ENCODE assay signal across 16 cellular contexts in genomic region chr21:33549848-33550771, GRCh38. TPM values are rescaled to one million over a fixed set of nuclear protein-coding genes. Genes with fewer than 3 reads are reported as not detected.
DNase-seq lines count a peak whose midpoint lies in the region; ATAC-seq, FAIRE-seq and TF ChIP-seq lines count a peak whose summit lies in the region.
"Had no signal": no experiment of that assay in that cellular context is flagged by ENCODE, and none has a peak within 500 bp of the region (broad histone marks: within the 10 kb centered on the region; RNA-seq: fewer than 3 reads in every experiment).

No MANE protein-coding gene starts in this region.

- H3K27ac Mint-ChIP-seq in CD4-positive, alpha-beta T cell: peak overlapping the region; percentile 3
- H3K27ac Mint-ChIP-seq in CD8-positive, alpha-beta T cell: no peak overlapping the region
- peak overlapping the region in 2 of 9 donors; percentile 28 to 39 for H3K27ac Mint-ChIP-seq in naive thymus-derived CD4-positive, alpha-beta T cell

- H3K9me3 Mint-ChIP-seq in CD4-positive, alpha-beta T cell: no peaks in the 10 kb centered on the region
- H3K9me3 Mint-ChIP-seq in CD8-positive, alpha-beta T cell: no peaks in the 10 kb centered on the region
- peaks cover 0 to 3% (median 0%) of the 10 kb centered on the region in 11 donors for H3K9me3 Mint-ChIP-seq in naive thymus-derived CD4-positive, alpha-beta T cell

- H3K4me2 ChIP-seq in K562 (ENCODE audit: insufficient read depth, low read length) (no peak overlapping the region), mammary epithelial cell (ENCODE audit: insufficient read depth, low read depth, low read length) (no peak overlapping the region)

- H3K4me1 ChIP-seq in CD8-positive, alpha-beta T cell (ENCODE audit: insufficient read depth, low read length): peaks cover 18% of the 10 kb centered on the region
- peaks cover 5 to 9% of the 10 kb centered on the region in 2 experiments; a peak in 3 of 5 replicates for H3K4me1 ChIP-seq in K562 (replicated peaks in 1 of 2; ENCODE audit: control insufficient read depth in 2 of 2, insufficient read depth in 2 of 2, low read length in 2 of 2)
- peaks cover 9% of the 10 kb centered on the region in 2 donors for H3K4me1 ChIP-seq in naive thymus-derived CD4-positive, alpha-beta T cell (ENCODE audit: control insufficient read depth in 2 of 2, insufficient read depth in 2 of 2, low read length in 2 of 2)
- peaks cover 3% of the 10 kb centered on the region for H3K4me1 ChIP-seq in mammary epithelial cell (ENCODE audit: insufficient read depth, low read length)

- H3K9ac ChIP-seq in K562 (ENCODE audit: insufficient read depth in 1 of 2, low read depth in 2 of 2, low read length in 2 of 2) (no peak overlapping the region), mammary epithelial cell (ENCODE audit: insufficient read depth, low read length) (no peak overlapping the region)

- in situ Hi-C loops in K562 (cut with MboI) (no loop called here), mammary epithelial cell (cut with MboI; ENCODE audit: low sequenced_read_pairs in 2 of 2) (no loop called here)

- H3K79me2 ChIP-seq in K562 (ENCODE audit: control insufficient read depth, insufficient read depth, low read length) (peaks cover 99% of the 10 kb centered on the region), mammary epithelial cell (ENCODE audit: insufficient read depth, low read length) (peaks cover 98% of the 10 kb centered on the region)

- dilution Hi-C loops in mammary epithelial cell (cut with HindIII; ENCODE audit: low sequenced_read_pairs): no loop called here

- H2AFZ ChIP-seq in K562 (ENCODE audit: low read depth, low read length) (no peak overlapping the region), mammary epithelial cell (ENCODE audit: low read depth, low read length) (no peak overlapping the region)

- H3K4me3 ChIP-seq in CD8-positive, alpha-beta T cell (ENCODE audit: low read depth, low read length): no peak overlapping the region
- H3K4me3 ChIP-seq in K562 (no peak overlapping the region), mammary epithelial cell (replicated peaks in 1 of 3; ENCODE audit: insufficient read depth in 1 of 3, low read depth in 2 of 3, low read length in 3 of 3) (no peak overlapping the region)
- no peak overlapping the region for H3K4me3 ChIP-seq in naive thymus-derived CD4-positive, alpha-beta T cell (ENCODE audit: low read length)
- H3K4me3 ChIP-seq: SJCRH30 had no signal

- no peak for FAIRE-seq in K562 (lab: Jason Lieb, UNC)
- FAIRE-seq in frontal cortex (lab: Jason Lieb, UNC): no peak
- FAIRE-seq: H54 had no signal

- H3K27me3 Mint-ChIP-seq in CD4-positive, alpha-beta T cell: no peaks in the 10 kb centered on the region
- H3K27me3 Mint-ChIP-seq in CD8-positive, alpha-beta T cell (ENCODE audit: low read depth): no peaks in the 10 kb centered on the region
- H3K27me3 Mint-ChIP-seq in naive thymus-derived CD4-positive, alpha-beta T cell: no peaks in the 10 kb centered on the region

- ATAC-seq in CD4-positive, alpha-beta T cell (ENCODE audit: poor library complexity): peak; percentile 10
- ATAC-seq in CD8-positive, alpha-beta T cell: peak; percentile 6
- ATAC-seq in K562: no peak
- peak; percentile 14 for ATAC-seq in naive thymus-derived CD4-positive, alpha-beta T cell

- H3K27me3 ChIP-seq in CD4-positive, alpha-beta T cell (ENCODE audit: control insufficient read depth, insufficient read depth, low read length): no peaks in the 10 kb centered on the region
- no peaks in the 10 kb centered on the region for H3K27me3 ChIP-seq in CD8-positive, alpha-beta T cell (ENCODE audit: insufficient read depth, low read length)
- H3K27me3 ChIP-seq in K562 (ENCODE audit: control insufficient read depth in 2 of 2, insufficient read depth in 2 of 2, low read length in 2 of 2) (no peaks in the 10 kb centered on the region), mammary epithelial cell (ENCODE audit: insufficient read depth, low read length) (no peaks in the 10 kb centered on the region)
- no peaks in the 10 kb centered on the region for H3K27me3 ChIP-seq in naive thymus-derived CD4-positive, alpha-beta T cell (ENCODE audit: control insufficient read depth in 2 of 2, insufficient read depth in 2 of 2, low read length in 2 of 2)
- H3K27me3 ChIP-seq: SJCRH30 had no signal

- H3K36me3 Mint-ChIP-seq in CD4-positive, alpha-beta T cell (ENCODE audit: low read depth): peaks cover 92% of the 10 kb centered on the region
- H3K36me3 Mint-ChIP-seq in CD8-positive, alpha-beta T cell: peaks cover 73% of the 10 kb centered on the region
- H3K36me3 Mint-ChIP-seq in naive thymus-derived CD4-positive, alpha-beta T cell: peaks cover 13 to 53% (median 33%) of the 10 kb centered on the region in 5 donors

- POLR2A ChIA-PET in CD4-positive, alpha-beta T cell (lab: Charles Lee): no interaction called here
- POLR2A ChIA-PET in CD8-positive, alpha-beta T cell (lab: Charles Lee): interaction anchor here (2.3 kb wide), 1 partner anchor 8 kb away, joined by 10 read pairs; the partner anchor contains the start of genes GART and SON
- POLR2A ChIA-PET in K562 (lab: Yijun Ruan, JAX): interaction anchor here (0.6 to 10.6 kb wide), 5 partner anchors 6 to 421 kb away, joined by 3 to 130 read pairs (median 5); partner anchors contain the start of genes GART and SON
- POLR2A ChIA-PET in naive thymus-derived CD4-positive, alpha-beta T cell (lab: Charles Lee): interaction anchor here (0.6 to 7.3 kb wide), 2 partner anchors 6 to 798 kb away, joined by 3 to 69 read pairs; partner anchors contain the start of genes GART and SON

- DNase-seq in CD4-positive, alpha-beta T cell: no peak
- DNase-seq in CD8-positive, alpha-beta T cell: no peak
- no peak for DNase-seq in K562 (ENCODE audit: extremely low read depth in 1 of 4, low spot score in 3 of 4)
- DNase-seq in naive thymus-derived CD4-positive, alpha-beta T cell: no peak
- DNase-seq in mammary epithelial cell: no peak
- no peak for DNase-seq in frontal cortex (ENCODE audit: low spot score in 2 of 2)
- DNase-seq in GOT3 (lab: John Stamatoyannopoulos, UW): no peak
- DNase-seq: DMS 273 treated with DMSO at 0.1 percent for 48 hours, MM.1S, NCI-H1105 treated with DMSO at 0.1 percent for 48 hours, NCI-H187 treated with DMSO at 0.1 percent for 48 hours, NCI-H2171, NCI-H510A, NCI-H82, SJCRH30 had no signal

- no peak overlapping the region for H3K4me3 Mint-ChIP-seq in CD4-positive, alpha-beta T cell
- no peak overlapping the region for H3K4me3 Mint-ChIP-seq in CD8-positive, alpha-beta T cell
- H3K4me3 Mint-ChIP-seq in naive thymus-derived CD4-positive, alpha-beta T cell: no peak overlapping the region

- H3K4me1 Mint-ChIP-seq in CD4-positive, alpha-beta T cell (ENCODE audit: low read depth): peaks cover 50% of the 10 kb centered on the region
- H3K4me1 Mint-ChIP-seq in CD8-positive, alpha-beta T cell (ENCODE audit: low read depth): peaks cover 61% of the 10 kb centered on the region
- H3K4me1 Mint-ChIP-seq in naive thymus-derived CD4-positive, alpha-beta T cell: peaks cover 33 to 67% (median 49%) of the 10 kb centered on the region in 7 donors

- WGBS in K562 (ENCODE audit: insufficient coverage, low coverage, missing lambda C conversion rate): over 99% methylated on average over 19 of the region's 19 CpGs
- 100% methylated on average over 14 of the region's 19 CpGs for WGBS in mammary epithelial cell (ENCODE audit: low coverage, missing lambda C conversion rate)

- BruUV-seq in K562 (replicated peaks; lab: Mats Ljungman, UMichigan) (TSS peak; percentile 14), mammary epithelial cell (replicated peaks; lab: Mats Ljungman, UMichigan) (no TSS peak)

- CTCF ChIA-PET in CD4-positive, alpha-beta T cell (lab: Charles Lee): no interaction called here
- CTCF ChIA-PET in CD8-positive, alpha-beta T cell (lab: Charles Lee): no interaction called here
- CTCF ChIA-PET in K562 (lab: Yijun Ruan, JAX; ENCODE audit: low intra/inter-chr PET ratio) (no interaction called here), mammary epithelial cell (lab: Charles Lee; ENCODE audit: low non-redundant PET) (no interaction called here)
- CTCF ChIA-PET in naive thymus-derived CD4-positive, alpha-beta T cell (lab: Charles Lee): interaction anchor here (0.5 kb wide), 1 partner anchor 103 kb away, joined by 3 read pairs; no protein-coding TSS in a partner anchor

- no peak for TF ChIP-seq POLR2A in K562 (conservative IDR thresholded peaks at IDR 0.05)

- H3K9me3 ChIP-seq in CD4-positive, alpha-beta T cell (ENCODE audit: control insufficient read depth, low read length): no peaks in the 10 kb centered on the region
- no peaks in the 10 kb centered on the region for H3K9me3 ChIP-seq in CD8-positive, alpha-beta T cell (ENCODE audit: low read length)
- peaks cover 31% of the 10 kb centered on the region for H3K9me3 ChIP-seq in K562 (replicated peaks; ENCODE audit: control insufficient read depth, insufficient read depth, low read depth, low read length)
- H3K9me3 ChIP-seq in naive thymus-derived CD4-positive, alpha-beta T cell (ENCODE audit: control insufficient read depth in 2 of 3, low read length in 3 of 3): no peaks in the 10 kb centered on the region
- H3K9me3 ChIP-seq in mammary epithelial cell (replicated peaks; ENCODE audit: insufficient read depth, low read length): no peaks in the 10 kb centered on the region
- H3K9me3 ChIP-seq: SJCRH30 had no signal

- no peak overlapping the region for H3K27ac ChIP-seq in CD4-positive, alpha-beta T cell (ENCODE audit: low read depth, low read length)
- H3K27ac ChIP-seq in CD8-positive, alpha-beta T cell (ENCODE audit: low read depth, low read length): no peak overlapping the region
- no peak overlapping the region for H3K27ac ChIP-seq in K562 (ENCODE audit: extremely low read depth, low read depth, low read length)
- H3K27ac ChIP-seq in naive thymus-derived CD4-positive, alpha-beta T cell (ENCODE audit: low read depth, low read length): no peak overlapping the region
- no peak overlapping the region for H3K27ac ChIP-seq in mammary epithelial cell (ENCODE audit: insufficient read depth, low read depth, low read length)
- H3K27ac ChIP-seq: SJCRH30 had no signal

- no peak for TF ChIP-seq EP300 in K562 (IDR thresholded peaks at IDR 0.05; ENCODE audit: low read length)

- peaks cover 61% of the 10 kb centered on the region for H3K36me3 ChIP-seq in CD8-positive, alpha-beta T cell (ENCODE audit: insufficient read depth, low read length)
- peaks cover 94% of the 10 kb centered on the region for H3K36me3 ChIP-seq in K562 (ENCODE audit: control insufficient read depth, insufficient read depth, low read length)
- peaks cover 38 to 73% (median 41%) of the 10 kb centered on the region in 3 experiments for H3K36me3 ChIP-seq in naive thymus-derived CD4-positive, alpha-beta T cell (ENCODE audit: control insufficient read depth in 2 of 3, insufficient read depth in 3 of 3, low read length in 3 of 3)
- H3K36me3 ChIP-seq in mammary epithelial cell (ENCODE audit: insufficient read depth, low read length): peaks cover 49% of the 10 kb centered on the region

- H4K20me1 ChIP-seq in K562 (replicated peaks; ENCODE audit: control insufficient read depth, insufficient read depth, low read length) (peaks cover 4% of the 10 kb centered on the region; the same call in 1 of the 2 replicates), mammary epithelial cell (ENCODE audit: insufficient read depth, low read length) (peaks cover 16% of the 10 kb centered on the region)

- no peak for TF ChIP-seq CTCF in CD4-positive, alpha-beta T cell (IDR thresholded peaks at IDR 0.05)
- no peak for TF ChIP-seq CTCF in CD8-positive, alpha-beta T cell (IDR thresholded peaks at IDR 0.05)
- TF ChIP-seq CTCF in K562 (IDR thresholded peaks at IDR 0.05 in 2 of 3, conservative IDR thresholded peaks at IDR 0.05 in 1 of 3; ENCODE audit: insufficient read depth in 2 of 3, low read depth in 1 of 3, low read length in 3 of 3) (no peak), mammary epithelial cell (conservative IDR thresholded peaks at IDR 0.05 in 1 of 2, IDR thresholded peaks at IDR 0.05 in 1 of 2; ENCODE audit: extremely low read depth in 1 of 2, insufficient read depth in 1 of 2, low read depth in 1 of 2, low read length in 2 of 2) (no peak)

- intact Hi-C loops in CD4-positive, alpha-beta T cell (cut with DNase I, micrococcal nuclease): no loop called here
- intact Hi-C loops in CD8-positive, alpha-beta T cell (cut with DNase I, micrococcal nuclease): no loop called here
- intact Hi-C loops in K562 (cut with micrococcal nuclease) (no loop called here), mammary epithelial cell (cut with micrococcal nuclease) (no loop called here)
- intact Hi-C loops in naive thymus-derived CD4-positive, alpha-beta T cell (cut with micrococcal nuclease): loop anchor here (10.0 kb wide), 2 partner anchors 345 to 825 kb away; partner anchors contain the start of gene SYNJ1 (in 1 of the 2)

- H3K9me1 ChIP-seq in K562 (ENCODE audit: control insufficient read depth, insufficient read depth, low read length): no peaks in the 10 kb centered on the region

- TF ChIP-seq RAD21 in K562 (CRISPR knock-in tag; conservative IDR thresholded peaks at IDR 0.05 in 1 of 2, IDR thresholded peaks at IDR 0.05 in 1 of 2): no peak

RNA-seq across cellular contexts. Expression of gene SON, which starts 7.3 kb away (rescaled TPM):
- 100 to 1,000 TPM; 420 to 438 TPM for total RNA-seq in CD4-positive, alpha-beta T cell
- total RNA-seq in CD8-positive, alpha-beta T cell: 100 to 1,000 TPM; 418 to 422 TPM
- total RNA-seq in K562 (2011; cell fraction: chromatin; rRNA removed; ENCODE audit: low replicate concordance): 223 and 597 TPM in 2 replicates
- total RNA-seq in K562 (2011; cell fraction: nucleolus; rRNA removed): 107 and 150 TPM in 2 replicates
- total RNA-seq in K562 (2011; cell fraction: nucleoplasm; rRNA removed): 253 and 349 TPM in 2 replicates
- 126 and 185 TPM in 2 replicates for total RNA-seq in K562 (2014; rRNA removed)
- total RNA-seq in K562 (2014; rRNA removed; fragmentation: Illumina TruSeq; extraction: Trizol): 142 and 149 TPM in 2 replicates
- total RNA-seq in K562 (2015; rRNA removed; fragmentation: Illumina TruSeq; extraction: Trizol): 120 and 149 TPM in 2 replicates
- 242 and 259 TPM in 2 replicates for total RNA-seq in K562 (2021)
- polyA plus RNA-seq in K562 (2011; rRNA removed): 99.1 and 105 TPM in 2 replicates
- polyA plus RNA-seq in K562 (2011; cell fraction: cytosol; rRNA removed): 88.2 and 117 TPM in 2 replicates
- 255 and 309 TPM in 2 replicates for polyA plus RNA-seq in K562 (2011; cell fraction: nucleus; rRNA removed)
- polyA plus RNA-seq in K562 (2012): 146 and 246 TPM in 2 replicates
- polyA plus RNA-seq in K562 (2014; fragmentation: Illumina TruSeq; extraction: Trizol): 173 and 203 TPM in 2 replicates
- 100 to 1,000 TPM; 195 to 742 TPM for polyA plus RNA-seq in K562 (2014; fragmentation: Nextera tagmentation; extraction: Ambion mirVana)
- polyA plus RNA-seq in K562 (2014; rRNA removed): 97.6 and 187 TPM in 2 replicates
- polyA minus RNA-seq in K562 (2011; rRNA and poly(A)+ RNA removed): 241 and 277 TPM in 2 replicates
- 183 and 187 TPM in 2 replicates for polyA minus RNA-seq in K562 (2011; cell fraction: cytosol; rRNA and poly(A)+ RNA removed)
- 121 and 212 TPM in 2 replicates for polyA minus RNA-seq in K562 (2011; cell fraction: nucleus; rRNA and poly(A)+ RNA removed)
- 100 to 1,000 TPM; 337 to 497 (median 431) TPM for total RNA-seq in naive thymus-derived CD4-positive, alpha-beta T cell
- polyA plus RNA-seq in naive thymus-derived CD4-positive, alpha-beta T cell: 100 to 1,000 TPM; 481 to 546 TPM
- 100 to 1,000 TPM; 132 to 233 TPM for total RNA-seq in mammary epithelial cell
- polyA plus RNA-seq in mammary epithelial cell: 54.0 TPM
- polyA minus RNA-seq in mammary epithelial cell: 248 TPM
- 95.0 TPM for total RNA-seq in frontal cortex

RNA-seq across cellular contexts. Expression of gene GART, which starts 8.2 kb away (rescaled TPM):
- total RNA-seq in CD4-positive, alpha-beta T cell: 10 to 100 TPM; 21.8 to 25.5 TPM
- 10 to 100 TPM; 17.6 to 23.5 TPM for total RNA-seq in CD8-positive, alpha-beta T cell
- 282 and 575 TPM in 2 replicates for total RNA-seq in K562 (2011; cell fraction: chromatin; rRNA removed; ENCODE audit: low replicate concordance)
- total RNA-seq in K562 (2011; cell fraction: nucleolus; rRNA removed): 120 and 142 TPM in 2 replicates
- total RNA-seq in K562 (2011; cell fraction: nucleoplasm; rRNA removed): 254 and 330 TPM in 2 replicates
- total RNA-seq in K562 (2014; rRNA removed): 260 and 356 TPM in 2 replicates
- total RNA-seq in K562 (2014; rRNA removed; fragmentation: Illumina TruSeq; extraction: Trizol): 349 and 398 TPM in 2 replicates
- total RNA-seq in K562 (2015; rRNA removed; fragmentation: Illumina TruSeq; extraction: Trizol): 258 and 267 TPM in 2 replicates
- 396 and 415 TPM in 2 replicates for total RNA-seq in K562 (2021)
- 100 and 141 TPM in 2 replicates for polyA plus RNA-seq in K562 (2011; rRNA removed)
- 41.9 and 69.4 TPM in 2 replicates for polyA plus RNA-seq in K562 (2011; cell fraction: cytosol; rRNA removed)
- 111 and 125 TPM in 2 replicates for polyA plus RNA-seq in K562 (2011; cell fraction: nucleus; rRNA removed)
- polyA plus RNA-seq in K562 (2012): 155 and 181 TPM in 2 replicates
- 409 and 429 TPM in 2 replicates for polyA plus RNA-seq in K562 (2014; fragmentation: Illumina TruSeq; extraction: Trizol)
- polyA plus RNA-seq in K562 (2014; fragmentation: Nextera tagmentation; extraction: Ambion mirVana): 100 to 1,000 TPM; 276 to 387 TPM
- 230 and 236 TPM in 2 replicates for polyA plus RNA-seq in K562 (2014; rRNA removed)
- polyA minus RNA-seq in K562 (2011; rRNA and poly(A)+ RNA removed): 152 and 154 TPM in 2 replicates
- polyA minus RNA-seq in K562 (2011; cell fraction: cytosol; rRNA and poly(A)+ RNA removed): 92.6 and 125 TPM in 2 replicates
- 83.7 and 168 TPM in 2 replicates for polyA minus RNA-seq in K562 (2011; cell fraction: nucleus; rRNA and poly(A)+ RNA removed)
- total RNA-seq in naive thymus-derived CD4-positive, alpha-beta T cell: 10 to 100 TPM; 38.3 to 98.8 (median 71.9) TPM
- polyA plus RNA-seq in naive thymus-derived CD4-positive, alpha-beta T cell: 10 to 100 TPM; 37.3 to 56.4 TPM
- total RNA-seq in mammary epithelial cell: 100 to 1,000 TPM; 106 to 170 TPM
- polyA plus RNA-seq in mammary epithelial cell: 19.4 TPM
- 80.3 TPM for polyA minus RNA-seq in mammary epithelial cell
- 83.2 TPM for total RNA-seq in frontal cortex

RNA-seq across cellular contexts. Expression of gene DONSON, which starts 38.4 kb away (rescaled TPM):
- total RNA-seq in CD4-positive, alpha-beta T cell: 10 to 100 TPM; 11.9 to 13.5 TPM
- 10 to 100 TPM; 11.0 to 11.9 TPM for total RNA-seq in CD8-positive, alpha-beta T cell
- total RNA-seq in K562 (2011; cell fraction: chromatin; rRNA removed; ENCODE audit: low replicate concordance): 58.1 and 105 TPM in 2 replicates
- total RNA-seq in K562 (2011; cell fraction: nucleolus; rRNA removed): 39.5 and 39.6 TPM in 2 replicates
- total RNA-seq in K562 (2011; cell fraction: nucleoplasm; rRNA removed): 51.0 and 57.4 TPM in 2 replicates
- 56.5 and 62.6 TPM in 2 replicates for total RNA-seq in K562 (2014; rRNA removed)
- total RNA-seq in K562 (2014; rRNA removed; fragmentation: Illumina TruSeq; extraction: Trizol): 91.0 and 91.4 TPM in 2 replicates
- total RNA-seq in K562 (2015; rRNA removed; fragmentation: Illumina TruSeq; extraction: Trizol): 72.4 and 72.6 TPM in 2 replicates
- 53.0 and 54.1 TPM in 2 replicates for total RNA-seq in K562 (2021)
- 114 and 124 TPM in 2 replicates for polyA plus RNA-seq in K562 (2011; rRNA removed)
- 47.7 and 55.4 TPM in 2 replicates for polyA plus RNA-seq in K562 (2011; cell fraction: cytosol; rRNA removed)
- polyA plus RNA-seq in K562 (2011; cell fraction: nucleus; rRNA removed): 75.8 and 110 TPM in 2 replicates
- polyA plus RNA-seq in K562 (2012): 71.9 and 112 TPM in 2 replicates
- 75.8 and 80.1 TPM in 2 replicates for polyA plus RNA-seq in K562 (2014; fragmentation: Illumina TruSeq; extraction: Trizol)
- 10 to 100 TPM; 26.7 to 30.6 TPM for polyA plus RNA-seq in K562 (2014; fragmentation: Nextera tagmentation; extraction: Ambion mirVana)
- 61.4 and 68.9 TPM in 2 replicates for polyA plus RNA-seq in K562 (2014; rRNA removed)
- polyA minus RNA-seq in K562 (2011; rRNA and poly(A)+ RNA removed): 102 and 112 TPM in 2 replicates
- polyA minus RNA-seq in K562 (2011; cell fraction: cytosol; rRNA and poly(A)+ RNA removed): 31.9 and 51.6 TPM in 2 replicates
- polyA minus RNA-seq in K562 (2011; cell fraction: nucleus; rRNA and poly(A)+ RNA removed): 21.3 and 41.1 TPM in 2 replicates
- 10 to 100 TPM in 3 of 5 experiments, 1 to 10 TPM in 2; 8.9 to 30.8 (median 10.7) TPM for total RNA-seq in naive thymus-derived CD4-positive, alpha-beta T cell
- 1 to 10 TPM; 4.2 to 4.4 TPM for polyA plus RNA-seq in naive thymus-derived CD4-positive, alpha-beta T cell
- total RNA-seq in mammary epithelial cell: 10 to 100 TPM in 1 of 2 donors, 1 to 10 TPM in 1; 8.0 to 22.9 TPM
- 25.7 TPM for polyA plus RNA-seq in mammary epithelial cell
- polyA minus RNA-seq in mammary epithelial cell: 37.2 TPM
- 24.5 TPM for total RNA-seq in frontal cortex

RNA-seq across cellular contexts. Expression of gene DNAJC28, which starts 58.6 kb away (rescaled TPM):
- not detected for total RNA-seq in CD4-positive, alpha-beta T cell
- total RNA-seq in CD8-positive, alpha-beta T cell: under 1 TPM; 0.22 to 0.33 TPM
- total RNA-seq in K562 (2011; cell fraction: chromatin; rRNA removed; ENCODE audit: low replicate concordance): 1.8 and 5.7 TPM in 2 replicates
- total RNA-seq in K562 (2011; cell fraction: nucleolus; rRNA removed): 1.7 and 2.5 TPM in 2 replicates
- total RNA-seq in K562 (2011; cell fraction: nucleoplasm; rRNA removed): 1.8 and 2.3 TPM in 2 replicates
- 0.53 and 1.6 TPM in 2 replicates for total RNA-seq in K562 (2014; rRNA removed)
- total RNA-seq in K562 (2014; rRNA removed; fragmentation: Illumina TruSeq; extraction: Trizol): 1.1 and 1.4 TPM in 2 replicates
- total RNA-seq in K562 (2015; rRNA removed; fragmentation: Illumina TruSeq; extraction: Trizol): 0.72 and 1.2 TPM in 2 replicates
- total RNA-seq in K562 (2021): 0.49 and 0.82 TPM in 2 replicates
- 1.4 and 2.0 TPM in 2 replicates for polyA plus RNA-seq in K562 (2011; rRNA removed)
- polyA plus RNA-seq in K562 (2011; cell fraction: cytosol; rRNA removed): 0.24 and 0.29 TPM in 2 replicates
- 0.43 and 0.44 TPM in 2 replicates for polyA plus RNA-seq in K562 (2011; cell fraction: nucleus; rRNA removed)
- polyA plus RNA-seq in K562 (2012): 0.39 and 0.74 TPM in 2 replicates
- 0.68 and 0.91 TPM in 2 replicates for polyA plus RNA-seq in K562 (2014; fragmentation: Illumina TruSeq; extraction: Trizol)
- under 1 TPM; 0.75 to 0.92 TPM for polyA plus RNA-seq in K562 (2014; fragmentation: Nextera tagmentation; extraction: Ambion mirVana)
- polyA plus RNA-seq in K562 (2014; rRNA removed): 1.3 and 2.5 TPM in 2 replicates
- 1.7 and 3.1 TPM in 2 replicates for polyA minus RNA-seq in K562 (2011; rRNA and poly(A)+ RNA removed)
- polyA minus RNA-seq in K562 (2011; cell fraction: cytosol; rRNA and poly(A)+ RNA removed): 0.48 TPM in 1 of 2 replicates, not detected in the other
- polyA minus RNA-seq in K562 (2011; cell fraction: nucleus; rRNA and poly(A)+ RNA removed): 1.1 and 2.6 TPM in 2 replicates
- 1 to 10 TPM in 1 of 5 experiments, under 1 TPM in 3, not detected in 1; 0.27 to 1.5 (median 0.61) TPM for total RNA-seq in naive thymus-derived CD4-positive, alpha-beta T cell
- under 1 TPM; 0.54 to 0.92 TPM for polyA plus RNA-seq in naive thymus-derived CD4-positive, alpha-beta T cell
- total RNA-seq in mammary epithelial cell: 1 to 10 TPM; 1.2 to 2.0 TPM
- 0.75 TPM for polyA plus RNA-seq in mammary epithelial cell
- not detected for polyA minus RNA-seq in mammary epithelial cell
- 6.5 TPM for total RNA-seq in frontal cortex

Comparison
In these comparisons a context has a peak if more than half of its experiments do, and no peak if none do; other contexts are left out.
1. intact Hi-C loops: an anchor here in naive thymus-derived CD4-positive, alpha-beta T cell (10.0 kb wide); none called in CD4-positive, alpha-beta T cell, CD8-positive, alpha-beta T cell, K562 and mammary epithelial cell.